8 cellular contexts compared by ENCODE assay signal in genomic region chr15:99502182-99502581, GRCh38.
DNase-seq lines count a peak whose midpoint lies in the region; ATAC-seq lines count a peak whose summit lies in the region.

No MANE protein-coding gene starts in this region.

- H3K27ac Mint-ChIP-seq in stimulated activated effector memory CD8-positive, alpha-beta T cell treated with anti-CD3 and anti-CD28 coated beads, Interleukin-12 subunit alpha, Interleukin-12 subunit beta, amount 100 ng/mL, for 72 hours = peak overlapping the region; percentile 78

- DNase-seq in activated T-cell treated with anti-CD3 and anti-CD28 coated beads for 24 hours (ENCODE audit: low read depth) (peak; percentile 11), NCI-H1105 (lab: John Stamatoyannopoulos, UW) (no peak), Right ventricle myocardium inferior (ENCODE audit: missing footprints) (no peak), NOMO-1 (lab: John Stamatoyannopoulos, UW; ENCODE audit: unreplicated experiment in 2 of 2) (no peak)
- DNase-seq in activated T-cell treated with anti-CD3 and anti-CD28 coated beads, Interleukin-2, amount 50 U/mL, for 1 hour = no peak
- peak; percentile 29 to 68 for DNase-seq in stimulated activated effector memory CD8-positive, alpha-beta T cell treated with anti-CD3 and anti-CD28 coated beads, Interleukin-12 subunit alpha, Interleukin-12 subunit beta, amount 100 ng/mL, for 72 hours (ENCODE audit: low spot score in 2 of 2)

- no peaks in the 10 kb centered on the region for H3K9me3 Mint-ChIP-seq in stimulated activated effector memory CD8-positive, alpha-beta T cell treated with anti-CD3 and anti-CD28 coated beads, Interleukin-12 subunit alpha, Interleukin-12 subunit beta, amount 100 ng/mL, for 72 hours

- peak; percentile 62 for ATAC-seq in GM21786 (IDR thresholded peaks at IDR 0.05; ENCODE audit: unreplicated experiment)
- peak; percentile 50 for ATAC-seq in HG03575 (IDR thresholded peaks at IDR 0.05; ENCODE audit: extremely low read depth, insufficient number of reproducible peaks, low FRiP score, unreplicated experiment)
- ATAC-seq in stimulated activated effector memory CD8-positive, alpha-beta T cell treated with anti-CD3 and anti-CD28 coated beads, Interleukin-12 subunit alpha, Interleukin-12 subunit beta, amount 100 ng/mL, for 72 hours = peak; percentile 91
- no peak for ATAC-seq in Right ventricle myocardium inferior

- intact Hi-C loops in Right ventricle myocardium inferior (cut with DNase I) = no loop called here

- H3K4me3 Mint-ChIP-seq in stimulated activated effector memory CD8-positive, alpha-beta T cell treated with anti-CD3 and anti-CD28 coated beads, Interleukin-12 subunit alpha, Interleukin-12 subunit beta, amount 100 ng/mL, for 72 hours = peak overlapping the region; percentile 35

- H3K36me3 Mint-ChIP-seq in stimulated activated effector memory CD8-positive, alpha-beta T cell treated with anti-CD3 and anti-CD28 coated beads, Interleukin-12 subunit alpha, Interleukin-12 subunit beta, amount 100 ng/mL, for 72 hours = no peaks in the 10 kb centered on the region

- H3K4me1 Mint-ChIP-seq in stimulated activated effector memory CD8-positive, alpha-beta T cell treated with anti-CD3 and anti-CD28 coated beads, Interleukin-12 subunit alpha, Interleukin-12 subunit beta, amount 100 ng/mL, for 72 hours = peaks cover 39% of the 10 kb centered on the region

Comparison
In these comparisons a context has a peak if more than half of its experiments do, and no peak if none do; other contexts are left out.
1. DNase-seq: peak in activated T-cell treated with anti-CD3 and anti-CD28 coated beads for 24 hours (single experiment) and stimulated activated effector memory CD8-positive, alpha-beta T cell treated with anti-CD3 and anti-CD28 coated beads, Interleukin-12 subunit alpha, Interleukin-12 subunit beta, amount 100 ng/mL, for 72 hours (2 of 2); none in activated T-cell treated with anti-CD3 and anti-CD28 coated beads, Interleukin-2, amount 50 U/mL, for 1 hour (single experiment), NCI-H1105 (single experiment), Right ventricle myocardium inferior (single experiment) and NOMO-1 (0 of 2).